In genomic region chr7:125526092-125526491, GRCh38 we compare ENCODE assay signal across 18 cellular contexts.
A peak's percentile ranks its signal among the peaks of the same experiment; 100 is the strongest.
DNase-seq lines count a peak whose midpoint lies in the region; ATAC-seq, FAIRE-seq and TF ChIP-seq lines count a peak whose summit lies in the region.
"Had no signal": no experiment of that assay in that cellular context is flagged by ENCODE, and none has a peak within 500 bp of the region (broad histone marks: within the 10 kb centered on the region; RNA-seq: fewer than 3 reads in every experiment).

No MANE protein-coding gene starts in this region.

- no peak overlapping the region for H2BK5ac ChIP-seq in IMR-90 (ENCODE audit: low read depth, low read length, poor library complexity, severe bottlenecking)

- H3K4me3 ChIP-seq in HepG2 (replicated peaks in 1 of 3; ENCODE audit: insufficient read depth in 1 of 3, low read depth in 2 of 3, low read length in 3 of 3) (no peak overlapping the region), right lobe of liver (no peak overlapping the region), IMR-90 (ENCODE audit: insufficient read depth, low read depth, low read length) (no peak overlapping the region), Karpas-422 (ENCODE audit: low read length) (no peak overlapping the region)
- H3K4me3 ChIP-seq: BLaER1 had no signal

- no peak overlapping the region for H3K56ac ChIP-seq in IMR-90 (ENCODE audit: extremely low read depth, insufficient read depth, low read length)

- WGBS in HepG2 (ENCODE audit: low lambda C conversion rate), result 3% methylated on average over 1 of the region's 1 CpG
- 60% methylated on average over 1 of the region's 1 CpG for WGBS in right lobe of liver (ENCODE audit: insufficient coverage, low coverage, low lambda C conversion rate, missing lambda C conversion rate)
- WGBS in IMR-90 (ENCODE audit: extremely low coverage in 2 of 2, insufficient read length in 1 of 2), 2 experiments, result no CpG with 5 or more reads among the region's 1 CpG

- no peaks in the 10 kb centered on the region for H3K79me1 ChIP-seq in IMR-90 (ENCODE audit: low read depth in 1 of 2, low read length in 2 of 2)

- no peak overlapping the region for H3K14ac ChIP-seq in IMR-90 (replicated peaks; ENCODE audit: low read depth, low read length)

- H4K5ac ChIP-seq in IMR-90 (ENCODE audit: low read depth, low read length), result no peak overlapping the region

- H4K20me1 ChIP-seq in HepG2 (ENCODE audit: insufficient read depth, low read length) (no peaks in the 10 kb centered on the region), IMR-90 (ENCODE audit: insufficient read depth, low read length) (no peaks in the 10 kb centered on the region), Karpas-422 (ENCODE audit: insufficient read depth, low read depth, low read length) (no peaks in the 10 kb centered on the region)
- H4K20me1 ChIP-seq: BLaER1 had no signal

- H3K9me1 ChIP-seq in IMR-90 (ENCODE audit: insufficient read depth, low read length), result no peaks in the 10 kb centered on the region

- no peak overlapping the region for H2AK9ac ChIP-seq in IMR-90 (replicated peaks; ENCODE audit: low read depth, low read length, poor library complexity)

- POLR2A ChIA-PET in HepG2 (lab: Yijun Ruan, JAX), result no interaction called here
- POLR2A ChIA-PET in IMR-90 (lab: Charles Lee; ENCODE audit: unreplicated experiment), result no interaction called here

- TF ChIP-seq EP300 in HepG2 (IDR thresholded peaks at IDR 0.05; ENCODE audit: low read depth in 2 of 2, low read length in 2 of 2) (no peak), HepG2 (CRISPR knock-in tag; IDR thresholded peaks at IDR 0.05; ENCODE audit: borderline replicate concordance) (no peak)

- H3K4me2 ChIP-seq in HepG2 (ENCODE audit: low read depth, low read length) (no peak overlapping the region), IMR-90 (ENCODE audit: low read depth, low read length) (no peak overlapping the region), Karpas-422 (ENCODE audit: low read depth, low read length, poor library complexity, severe bottlenecking) (no peak overlapping the region)
- H3K4me2 ChIP-seq: BLaER1 had no signal

- H2BK20ac ChIP-seq in IMR-90 (ENCODE audit: low read depth, low read length), result no peak overlapping the region

- H2AFZ ChIP-seq in HepG2 (ENCODE audit: low read length) (no peak overlapping the region), IMR-90 (replicated peaks; ENCODE audit: low read length, poor library complexity) (no peak overlapping the region), Karpas-422 (ENCODE audit: low read length) (no peak overlapping the region)

- in situ Hi-C loops in HepG2 (cut with HindIII; ENCODE audit: extremely low pct_ligation_motif_present, low pct_unique_long_range_greater_than_20kb) (no loop called here), IMR-90 (cut with MboI; ENCODE audit: low sequenced_read_pairs) (no loop called here)

- no peak for FAIRE-seq in HepG2 (lab: Jason Lieb, UNC)
- FAIRE-seq: GM12891, GM19239 had no signal

- intact Hi-C loops in HepG2 (cut with micrococcal nuclease; ENCODE audit: unreplicated experiment), result no loop called here
- intact Hi-C loops in right lobe of liver (cut with DNase I), result no loop called here
- intact Hi-C loops in IMR-90 (cut with micrococcal nuclease), result no loop called here

- no peak for DNase-seq in HepG2 (ENCODE audit: low spot score)
- no peak for DNase-seq in right lobe of liver
- no peak for DNase-seq in IMR-90
- DNase-seq in Karpas-422, result no peak
- no peak for DNase-seq in nucleus accumbens (lab: John Stamatoyannopoulos, UW)
- DNase-seq: ACHN; BE2C; C1 segment of cervical spinal cord; CD4-positive, alpha-beta memory T cell; CD4-positive, CD25-positive, alpha-beta regulatory T cell; CD8-positive, alpha-beta memory T cell; COR-L47; DMS79 treated with DMSO at 0.1 percent for 48 hours; GF-D8 had no signal

- H3K18ac ChIP-seq in IMR-90 (ENCODE audit: low read depth, low read length), result no peak overlapping the region

- no peak overlapping the region for H2BK15ac ChIP-seq in IMR-90 (ENCODE audit: low read depth, low read length)

- no peak overlapping the region for H3K4ac ChIP-seq in IMR-90 (ENCODE audit: low read depth, low read length)

- CTCF ChIA-PET in HepG2 (lab: Yijun Ruan, JAX; ENCODE audit: low intra/inter-chr PET ratio, low total read pairs) (no interaction called here), IMR-90 (lab: Yijun Ruan, JAX) (no interaction called here)

- H4K91ac ChIP-seq in IMR-90 (ENCODE audit: insufficient read depth, low read depth, low read length), result no peak overlapping the region

- BruUV-seq in HepG2 (replicated peaks; lab: Mats Ljungman, UMichigan) (no TSS peak), IMR-90 (replicated peaks; lab: Mats Ljungman, UMichigan) (no TSS peak)

- H3K27me3 ChIP-seq in HepG2 (ENCODE audit: control insufficient read depth in 1 of 2, insufficient read depth in 2 of 2, low read length in 2 of 2) (no peaks in the 10 kb centered on the region), right lobe of liver (no peaks in the 10 kb centered on the region), IMR-90 (ENCODE audit: control insufficient read depth, insufficient read depth, low read length) (no peaks in the 10 kb centered on the region), Karpas-422 (ENCODE audit: low read length) (no peaks in the 10 kb centered on the region)
- H3K27me3 ChIP-seq: BE2C, BLaER1 had no signal

- TF ChIP-seq POLR2A in HepG2 (IDR thresholded peaks at IDR 0.05; ENCODE audit: insufficient read depth in 1 of 2, low read depth in 2 of 2, low read length in 2 of 2) (no peak), right lobe of liver (IDR thresholded peaks at IDR 0.05) (no peak), IMR-90 (IDR thresholded peaks at IDR 0.05; ENCODE audit: low read depth, low read length) (no peak)

- H3K23ac ChIP-seq in IMR-90 (ENCODE audit: low read depth, low read length), result no peak overlapping the region

- H3K4me1 ChIP-seq in HepG2 (ENCODE audit: insufficient read depth, low read length), result no peaks in the 10 kb centered on the region
- H3K4me1 ChIP-seq in right lobe of liver, result no peaks in the 10 kb centered on the region
- no peaks in the 10 kb centered on the region for H3K4me1 ChIP-seq in IMR-90 (ENCODE audit: control insufficient read depth, insufficient read depth, low read length)
- no peaks in the 10 kb centered on the region for H3K4me1 ChIP-seq in Karpas-422 (ENCODE audit: low read length)
- H3K4me1 ChIP-seq: BE2C, BLaER1 had no signal

- H3K27ac ChIP-seq in HepG2 (ENCODE audit: extremely low read length, insufficient read depth, low read length), result no peak overlapping the region
- no peak overlapping the region for H3K27ac ChIP-seq in right lobe of liver
- no peak overlapping the region for H3K27ac ChIP-seq in IMR-90 (ENCODE audit: insufficient read depth, low read length)
- H3K27ac ChIP-seq in Karpas-422 (ENCODE audit: low read length), result no peak overlapping the region
- H3K27ac ChIP-seq: 22Rv1, BLaER1 had no signal

- H3K36me3 ChIP-seq in HepG2 (replicated peaks in 1 of 2; ENCODE audit: control insufficient read depth in 1 of 2, insufficient read depth in 2 of 2, low read length in 2 of 2) (no peaks in the 10 kb centered on the region), right lobe of liver (no peaks in the 10 kb centered on the region), IMR-90 (ENCODE audit: control insufficient read depth, insufficient read depth, low read length) (no peaks in the 10 kb centered on the region), Karpas-422 (ENCODE audit: insufficient read depth, low read length) (no peaks in the 10 kb centered on the region)
- H3K36me3 ChIP-seq: BE2C, BLaER1 had no signal

- no peak for ATAC-seq in HepG2
- ATAC-seq in right lobe of liver, result no peak
- ATAC-seq in IMR-90 (ENCODE audit: low read depth), result no peak

- no peak overlapping the region for H4K8ac ChIP-seq in IMR-90 (ENCODE audit: low read depth in 2 of 2, low read length in 2 of 2)

- TF ChIP-seq CTCF in HepG2 (CRISPR knock-in tag; IDR thresholded peaks at IDR 0.05), result no peak
- TF ChIP-seq CTCF in right lobe of liver (IDR thresholded peaks at IDR 0.05), result no peak
- TF ChIP-seq CTCF in IMR-90 (conservative IDR thresholded peaks at IDR 0.05; ENCODE audit: low read depth, low read length), result no peak

- H3K9ac ChIP-seq in HepG2 (ENCODE audit: insufficient read depth, low read depth, low read length), result no peak overlapping the region
- H3K9ac ChIP-seq in IMR-90 (ENCODE audit: low read depth, low read length), result no peak overlapping the region
- H3K9ac ChIP-seq in Karpas-422 (ENCODE audit: low read length), result no peak overlapping the region
- H3K9ac ChIP-seq: BLaER1 had no signal

- no peak overlapping the region for H2BK120ac ChIP-seq in IMR-90 (ENCODE audit: low read depth, low read length)

- TF ChIP-seq RAD21 in HepG2 (CRISPR knock-in tag; IDR thresholded peaks at IDR 0.05) (no peak), IMR-90 (IDR thresholded peaks at IDR 0.05; ENCODE audit: low read length) (no peak)

- H3K9me3 ChIP-seq in HepG2 (ENCODE audit: low read length), result no peaks in the 10 kb centered on the region
- no peaks in the 10 kb centered on the region for H3K9me3 ChIP-seq in right lobe of liver
- peaks cover 2% of the 10 kb centered on the region; the same call in 1 of the 2 replicates for H3K9me3 ChIP-seq in IMR-90 (ENCODE audit: control insufficient read depth, insufficient read depth, low read length)
- H3K9me3 ChIP-seq in Karpas-422 (ENCODE audit: low read length), result peaks cover 18% of the 10 kb centered on the region; the same call in 1 of the 2 replicates
- H3K9me3 ChIP-seq: BE2C, BLaER1 had no signal

- H3K9me2 ChIP-seq in Karpas-422 (replicated peaks; ENCODE audit: insufficient read depth, low read length), result no peaks in the 10 kb centered on the region

- H2AK5ac ChIP-seq in IMR-90 (ENCODE audit: low read depth, low read length), result no peak overlapping the region

- dilution Hi-C loops in IMR-90 (cut with HindIII; ENCODE audit: low sequenced_read_pairs, unreplicated experiment), result no loop called here

- H3K79me2 ChIP-seq in HepG2 (ENCODE audit: insufficient read depth, low read length), result no peaks in the 10 kb centered on the region
- no peaks in the 10 kb centered on the region for H3K79me2 ChIP-seq in Karpas-422 (ENCODE audit: low read length)

TF ChIP-seq in HepG2, 621 proteins besides CTCF, POLR2A, EP300 and RAD21:
- TF ChIP-seq MAFK (conservative IDR thresholded peaks at IDR 0.05 in 1 of 2, IDR thresholded peaks at IDR 0.05 in 1 of 2; ENCODE audit: low read length in 2 of 2), result peak; percentile 63 to 80
- peak; percentile 71 for TF ChIP-seq MAFF (IDR thresholded peaks at IDR 0.05; ENCODE audit: low read depth, low read length)
- TF ChIP-seq ZNF205 (CRISPR knock-in tag; IDR thresholded peaks at IDR 0.05), result no peak
TF ChIP-seq in HepG2: peak in this region for 2.

TF ChIP-seq in IMR-90, 13 proteins besides CTCF, POLR2A, EP300 and RAD21:
- no peak for TF ChIP-seq MAZ (IDR thresholded peaks at IDR 0.05; ENCODE audit: borderline replicate concordance, low read depth, low read length)
- TF ChIP-seq MAFK (IDR thresholded peaks at IDR 0.05; ENCODE audit: low read depth, low read length), result peak; percentile 55; the same call in 1 of the 2 replicates
TF ChIP-seq in IMR-90: peak in this region for 1.
